In the genomic region with DNA sequence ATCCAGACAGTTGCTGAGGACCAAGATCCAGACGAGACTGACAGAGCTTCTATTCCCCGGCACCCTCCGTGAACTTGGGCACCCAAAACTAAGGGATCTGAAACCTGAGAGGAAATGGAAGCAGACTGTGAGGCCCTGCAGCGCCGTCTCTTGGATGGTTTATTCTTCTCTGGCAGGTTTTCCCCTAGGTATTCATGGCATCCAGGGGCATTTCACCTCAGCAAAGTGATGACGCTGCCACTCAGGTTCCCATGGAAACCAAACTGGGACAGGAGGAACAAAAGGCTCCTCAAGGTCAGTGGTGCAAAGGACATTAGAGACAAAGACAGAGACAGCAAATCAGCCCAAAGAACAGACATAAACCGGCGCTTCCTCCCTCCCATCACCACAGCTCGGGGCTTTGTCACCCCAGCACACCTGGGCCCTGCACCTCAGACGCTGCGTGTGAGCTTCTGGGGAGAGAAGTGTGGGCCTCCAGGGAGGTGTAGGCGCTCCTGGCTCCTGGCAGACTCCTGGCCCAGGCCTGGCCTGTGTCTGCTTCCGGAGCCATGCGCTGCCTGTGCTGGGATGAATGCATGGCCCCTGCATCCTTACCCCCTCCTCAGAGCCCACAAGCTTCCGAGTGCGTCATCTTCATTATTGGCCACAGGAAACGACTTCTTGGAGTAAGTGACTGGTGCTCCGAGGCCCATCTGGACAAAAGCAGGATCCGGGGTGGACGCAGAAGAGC, we compare ENCODE assay signal across 11 cellular contexts. TPM values are rescaled to one million over a fixed set of nuclear protein-coding genes. Genes with fewer than 3 reads are reported as not detected.
DNase-seq lines count a peak whose midpoint lies in the region; ATAC-seq and TF ChIP-seq lines count a peak whose summit lies in the region.
"Had no signal": no experiment of that assay in that cellular context is flagged by ENCODE, and none has a peak within 500 bp of the region (broad histone marks: within the 10 kb centered on the region; RNA-seq: fewer than 3 reads in every experiment).

No MANE protein-coding gene starts in this region.

- no peak for TF ChIP-seq CTCF in glutamatergic neuron (IDR thresholded peaks at IDR 0.05; ENCODE audit: partially characterized antibody, unreplicated experiment)

- no peak for ATAC-seq in HG03135 (IDR thresholded peaks at IDR 0.05; ENCODE audit: unreplicated experiment)
- ATAC-seq in GM19397 (IDR thresholded peaks at IDR 0.05; ENCODE audit: unreplicated experiment), result no peak
- no peak for ATAC-seq in HG03175 (IDR thresholded peaks at IDR 0.05; ENCODE audit: unreplicated experiment)

- H3K36me3 Mint-ChIP-seq in glutamatergic neuron (ENCODE audit: unreplicated experiment), result no peaks in the 10 kb centered on the region
- H3K36me3 Mint-ChIP-seq: CD4-positive, CD25-positive, alpha-beta regulatory T cell had no signal

- H3K4me1 ChIP-seq in neuron (ENCODE audit: insufficient read depth, low read length), result peaks cover 14% of the 10 kb centered on the region

- H3K4me1 Mint-ChIP-seq in glutamatergic neuron (ENCODE audit: low read depth, unreplicated experiment), result peaks cover 35% of the 10 kb centered on the region
- H3K4me1 Mint-ChIP-seq: CD4-positive, CD25-positive, alpha-beta regulatory T cell; naive B cell had no signal

- peaks cover 11% of the 10 kb centered on the region for H3K27me3 Mint-ChIP-seq in glutamatergic neuron (ENCODE audit: unreplicated experiment)
- H3K27me3 Mint-ChIP-seq: CD4-positive, CD25-positive, alpha-beta regulatory T cell had no signal

- no peak overlapping the region for H3K4me3 ChIP-seq in H7 (ENCODE audit: insufficient read depth, low read depth, low read length)
- no peak overlapping the region for H3K4me3 ChIP-seq in neuron (ENCODE audit: low read length)

- peaks cover 2% of the 10 kb centered on the region for H3K9me3 Mint-ChIP-seq in glutamatergic neuron (ENCODE audit: unreplicated experiment)

- peak overlapping the region; percentile 69 for H2AFZ ChIP-seq in neuron (ENCODE audit: low read depth, low read length)

- H3K36me3 ChIP-seq in H7 (replicated peaks; ENCODE audit: control insufficient read depth, insufficient read depth, low read length) (no peaks in the 10 kb centered on the region), neuron (ENCODE audit: insufficient read depth, low read length) (no peaks in the 10 kb centered on the region)

- H3K4me3 Mint-ChIP-seq in glutamatergic neuron (ENCODE audit: unreplicated experiment), result peak overlapping the region; percentile 65
- H3K4me3 Mint-ChIP-seq: CD4-positive, CD25-positive, alpha-beta regulatory T cell; naive B cell had no signal

- no peaks in the 10 kb centered on the region for H3K9me3 ChIP-seq in neuron (ENCODE audit: low read length)

- H3K27ac Mint-ChIP-seq in glutamatergic neuron (ENCODE audit: unreplicated experiment), result peak overlapping the region; percentile 22
- H3K27ac Mint-ChIP-seq: CD4-positive, CD25-positive, alpha-beta regulatory T cell; naive B cell had no signal

- peaks cover 13% of the 10 kb centered on the region; the same call in 1 of the 2 replicates for H3K27me3 ChIP-seq in H7 (ENCODE audit: control insufficient read depth, insufficient read depth, low read length)
- no peaks in the 10 kb centered on the region for H3K27me3 ChIP-seq in neuron (ENCODE audit: insufficient read depth, low read length)

- DNase-seq in H7 (peak; percentile 91), NCI-H2107 treated with DMSO at 0.1 percent for 48 hours (lab: John Stamatoyannopoulos, UW; ENCODE audit: unreplicated experiment) (peak; percentile 54), glutamatergic neuron (no peak)
- DNase-seq: activated T-cell treated with anti-CD3 and anti-CD28 coated beads, Interleukin-2, amount 50 U/mL, for 48 hours; CD4-positive, CD25-positive, alpha-beta regulatory T cell; naive B cell; SW 1271 had no signal

RNA-seq across cellular contexts. Expression of gene TP53AIP1, which starts 6.0 kb away (rescaled TPM):
- total RNA-seq in H7 (2014; rRNA removed; shearing (Covaris generic)), result 0.07 TPM in 1 of 2 replicates, not detected in the other
- 0.34 TPM for total RNA-seq in glutamatergic neuron (ENCODE audit: unreplicated experiment)
- total RNA-seq: CD4-positive, CD25-positive, alpha-beta regulatory T cell had no signal

RNA-seq across cellular contexts. Expression of gene KCNJ5, which starts 45.6 kb away (rescaled TPM):
- total RNA-seq in H7 (2014; rRNA removed; shearing (Covaris generic)), result 0.04 and 0.35 TPM in 2 replicates
- 0.34 TPM for total RNA-seq in glutamatergic neuron (ENCODE audit: unreplicated experiment)
- total RNA-seq: CD4-positive, CD25-positive, alpha-beta regulatory T cell had no signal
